In the genomic region with DNA sequence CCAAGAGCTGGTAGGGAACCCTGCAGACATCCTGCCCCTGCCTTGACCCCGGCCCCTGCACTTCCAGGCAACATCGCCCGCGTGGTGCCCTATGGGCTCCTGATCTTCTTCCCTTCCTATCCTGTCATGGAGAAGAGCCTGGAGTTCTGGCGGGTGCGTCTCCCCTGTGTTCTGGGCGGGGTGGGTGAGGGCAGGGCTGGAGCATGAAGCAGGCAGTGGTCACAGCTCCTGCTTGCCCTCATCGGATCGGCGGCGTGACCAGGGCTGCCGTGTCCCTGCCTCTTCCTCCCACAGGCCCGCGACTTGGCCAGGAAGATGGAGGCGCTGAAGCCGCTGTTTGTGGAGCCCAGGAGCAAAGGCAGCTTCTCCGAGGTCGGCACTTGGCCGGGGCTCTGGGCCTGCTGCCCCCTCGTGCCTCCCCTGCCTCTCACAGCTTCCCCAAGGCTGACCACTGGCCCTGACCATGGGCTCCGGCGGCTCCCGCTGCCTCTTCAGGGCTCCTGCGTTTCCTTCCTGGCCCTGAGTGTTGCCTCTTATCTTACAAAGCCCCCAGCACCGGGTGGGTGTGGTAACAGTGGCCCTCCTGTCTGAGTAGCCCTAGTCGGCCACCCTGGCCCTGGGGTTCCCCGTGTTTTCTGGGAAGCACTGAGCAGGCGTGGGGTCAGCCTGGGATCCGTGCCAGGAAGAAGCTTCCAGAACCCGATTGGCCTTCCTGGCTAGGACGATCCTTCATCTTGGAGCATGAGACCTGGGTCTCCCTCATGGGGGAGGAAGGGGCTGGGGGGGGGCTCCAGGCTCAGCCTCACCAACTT, we compare ENCODE assay signal across 14 cellular contexts. TPM values are rescaled to one million over a fixed set of nuclear protein-coding genes. Genes with fewer than 3 reads are reported as not detected.
DNase-seq lines count a peak whose midpoint lies in the region; ATAC-seq, FAIRE-seq and TF ChIP-seq lines count a peak whose summit lies in the region.
"Had no signal": no experiment of that assay in that cellular context is flagged by ENCODE, and none has a peak within 500 bp of the region (broad histone marks: within the 10 kb centered on the region; RNA-seq: fewer than 3 reads in every experiment).

No MANE protein-coding gene starts in this region.

- peaks cover 11 to 16% of the 10 kb centered on the region in 2 donors for H3K36me3 Mint-ChIP-seq in CD14-positive monocyte
- H3K36me3 Mint-ChIP-seq: IgD-negative memory B cell had no signal

- peak overlapping the region; percentile 66 for H3K4ac ChIP-seq in neuronal stem cell (ENCODE audit: low read length)

- H3K27me3 Mint-ChIP-seq in CD14-positive monocyte (ENCODE audit: low read depth in 3 of 3), result peaks cover 0 to 3% (median 0%) of the 10 kb centered on the region in 3 donors
- H3K27me3 Mint-ChIP-seq: activated B cell treated with CpG ODN at 0.5 μM for 24 hours, IgD-negative memory B cell had no signal

- 88% methylated on average over 29 of the region's 31 CpGs for WGBS in K562 (ENCODE audit: insufficient coverage, low coverage, missing lambda C conversion rate)
- WGBS in neuronal stem cell (ENCODE audit: extremely low coverage in 2 of 2, insufficient read length in 2 of 2, insufficient replicate concordance in 1 of 2), 2 donors, result no CpG with 5 or more reads among the region's 31 CpGs

- FAIRE-seq in K562 (lab: Jason Lieb, UNC), result no peak

- H3K36me3 ChIP-seq in K562 (ENCODE audit: control insufficient read depth, insufficient read depth, low read length) (peaks cover 24% of the 10 kb centered on the region; the same call in 2 of the 3 replicates), neuronal stem cell (replicated peaks in 1 of 2; ENCODE audit: control insufficient read depth in 2 of 2, insufficient read depth in 2 of 2, low read length in 2 of 2) (peaks cover 0 to 9% of the 10 kb centered on the region in 2 donors)

- ATAC-seq in K562 (no peak), GM21576 (IDR thresholded peaks at IDR 0.05; ENCODE audit: unreplicated experiment) (no peak), GM18520 (IDR thresholded peaks at IDR 0.05; ENCODE audit: unreplicated experiment) (no peak)
- ATAC-seq: GM23338 had no signal

- H3K27ac ChIP-seq in K562 (ENCODE audit: extremely low read depth, low read depth, low read length) (no peak overlapping the region), neuronal stem cell (replicated peaks; ENCODE audit: low read length) (no peak overlapping the region)

- in situ Hi-C loops in K562 (cut with MboI), result no loop called here

- H2BK5ac ChIP-seq in neuronal stem cell (ENCODE audit: low read length), result no peak overlapping the region

- POLR2A ChIA-PET in K562 (lab: Yijun Ruan, JAX), result interaction anchor here (0.6 to 1.2 kb wide), 2 partner anchors 20 to 458 kb away, joined by 3 read pairs; a partner anchor contains a TSS

- H3K9me3 Mint-ChIP-seq in CD14-positive monocyte, result peaks cover 0 to 2% (median 0%) of the 10 kb centered on the region in 7 donors
- H3K9me3 Mint-ChIP-seq: activated B cell treated with CpG ODN at 0.5 μM for 24 hours, IgD-negative memory B cell had no signal

- H3K79me2 ChIP-seq in K562 (ENCODE audit: control insufficient read depth, insufficient read depth, low read length), result no peaks in the 10 kb centered on the region

- H2BK12ac ChIP-seq in neuronal stem cell (ENCODE audit: low read length), result no peak overlapping the region

- DNase-seq in CD14-positive monocyte (ENCODE audit: low spot score), result no peak
- peak in 1 of 4 experiments; percentile 17 for DNase-seq in K562 (ENCODE audit: extremely low read depth in 1 of 4, low spot score in 3 of 4)
- DNase-seq in neuronal stem cell (ENCODE audit: low spot score), result no peak
- DNase-seq in stimulated activated naive CD4-positive, alpha-beta T cell (lab: John Stamatoyannopoulos, UW), result no peak
- DNase-seq: activated B cell treated with CpG ODN at 0.5 μM for 24 hours; activated T-cell treated with anti-CD3 and anti-CD28 coated beads, Interleukin-2, amount 50 U/mL, for 48 hours; DMS153; NCI-H146; NCI-H748 treated with DMSO at 0.1 percent for 48 hours; retina had no signal

- CTCF ChIA-PET in K562 (lab: Yijun Ruan, JAX; ENCODE audit: low intra/inter-chr PET ratio), result no interaction called here

- H4K8ac ChIP-seq in neuronal stem cell (ENCODE audit: low read depth, low read length), result no peak overlapping the region

- BruUV-seq in K562 (replicated peaks; lab: Mats Ljungman, UMichigan), result no TSS peak

- H3K9ac ChIP-seq in K562 (ENCODE audit: insufficient read depth in 1 of 2, low read depth in 2 of 2, low read length in 2 of 2) (peak overlapping the region in 1 of 2 experiments; percentile 68; a peak in 2 of 4 replicates), neuronal stem cell (ENCODE audit: low read depth, low read length, poor library complexity) (no peak overlapping the region)

- H3K9me1 ChIP-seq in K562 (ENCODE audit: control insufficient read depth, insufficient read depth, low read length), result no peaks in the 10 kb centered on the region

- H2AK5ac ChIP-seq in neuronal stem cell (ENCODE audit: low read depth, low read length), result no peak overlapping the region

- peak overlapping the region; percentile 64 for H3K18ac ChIP-seq in neuronal stem cell (ENCODE audit: low read length)

- TF ChIP-seq RAD21 in K562 (CRISPR knock-in tag; conservative IDR thresholded peaks at IDR 0.05 in 1 of 2, IDR thresholded peaks at IDR 0.05 in 1 of 2), result no peak

- H3K4me1 ChIP-seq in K562 (replicated peaks in 1 of 2; ENCODE audit: control insufficient read depth in 2 of 2, insufficient read depth in 2 of 2, low read length in 2 of 2) (peaks cover 9 to 67% of the 10 kb centered on the region in 2 experiments), neuronal stem cell (ENCODE audit: control insufficient read depth in 2 of 2, insufficient read depth in 1 of 2, low read depth in 1 of 2, low read length in 2 of 2) (peaks cover 12 to 17% of the 10 kb centered on the region in 2 donors)

- peaks cover 2% of the 10 kb centered on the region for H3K79me1 ChIP-seq in neuronal stem cell (ENCODE audit: low read depth, low read length)

- no peaks in the 10 kb centered on the region for H3K9me3 ChIP-seq in K562 (replicated peaks; ENCODE audit: control insufficient read depth, insufficient read depth, low read depth, low read length)
- peaks cover 0 to 1% of the 10 kb centered on the region in 2 donors for H3K9me3 ChIP-seq in neuronal stem cell (replicated peaks in 1 of 2; ENCODE audit: control insufficient read depth in 2 of 2, insufficient read depth in 1 of 2, low read depth in 1 of 2, low read length in 2 of 2)

- no peak overlapping the region for H2BK15ac ChIP-seq in neuronal stem cell (ENCODE audit: low read length)

- no peak overlapping the region for H3K4me3 Mint-ChIP-seq in CD14-positive monocyte
- H3K4me3 Mint-ChIP-seq: activated B cell treated with CpG ODN at 0.5 μM for 24 hours, GM23338, IgD-negative memory B cell had no signal

- H2AFZ ChIP-seq in K562 (ENCODE audit: low read depth, low read length), result no peak overlapping the region
- no peak overlapping the region for H2AFZ ChIP-seq in neuronal stem cell (ENCODE audit: low read length)
- H2AFZ ChIP-seq: GM23338 had no signal

- H3K4me3 ChIP-seq in K562, result no peak overlapping the region
- no peak overlapping the region for H3K4me3 ChIP-seq in neuronal stem cell (ENCODE audit: low read length in 2 of 2)
- H3K4me3 ChIP-seq: GM23338 had no signal

- peaks cover 35% of the 10 kb centered on the region for H3K4me1 Mint-ChIP-seq in CD14-positive monocyte
- H3K4me1 Mint-ChIP-seq: GM23338 had no signal

- H2BK120ac ChIP-seq in neuronal stem cell (ENCODE audit: low read depth, low read length), result no peak overlapping the region

- H4K20me1 ChIP-seq in K562 (replicated peaks; ENCODE audit: control insufficient read depth, insufficient read depth, low read length), result no peaks in the 10 kb centered on the region

- peak overlapping the region; percentile 80 for H3K23ac ChIP-seq in neuronal stem cell (ENCODE audit: low read depth, low read length, poor library complexity)

- TF ChIP-seq EP300 in K562 (IDR thresholded peaks at IDR 0.05; ENCODE audit: low read length), result no peak

- no peak overlapping the region for H4K91ac ChIP-seq in neuronal stem cell (ENCODE audit: low read depth, low read length, poor library complexity)

- H3K27me3 ChIP-seq in K562 (ENCODE audit: control insufficient read depth in 2 of 2, insufficient read depth in 2 of 2, low read length in 2 of 2), result no peaks in the 10 kb centered on the region
- H3K27me3 ChIP-seq in neuronal stem cell (ENCODE audit: control insufficient read depth in 3 of 3, insufficient read depth in 3 of 3, low read depth in 1 of 3, low read length in 3 of 3), result no peaks in the 10 kb centered on the region

- intact Hi-C loops in CD14-positive monocyte (cut with micrococcal nuclease) (no loop called here), K562 (cut with micrococcal nuclease) (no loop called here)

- TF ChIP-seq CTCF in CD14-positive monocyte (IDR thresholded peaks at IDR 0.05) (no peak), K562 (IDR thresholded peaks at IDR 0.05 in 2 of 3, conservative IDR thresholded peaks at IDR 0.05 in 1 of 3; ENCODE audit: insufficient read depth in 2 of 3, low read depth in 1 of 3, low read length in 3 of 3) (no peak)

- no peak for TF ChIP-seq POLR2A in K562 (conservative IDR thresholded peaks at IDR 0.05)

- H3K4me2 ChIP-seq in K562 (ENCODE audit: insufficient read depth, low read length), result no peak overlapping the region
- H3K4me2 ChIP-seq in neuronal stem cell (ENCODE audit: insufficient read depth, low read length, poor library complexity, severe bottlenecking), result no peak overlapping the region
- H3K4me2 ChIP-seq: GM23338 had no signal

- peak overlapping the region in 5 of 7 donors; percentile 14 to 95 (median 93) for H3K27ac Mint-ChIP-seq in CD14-positive monocyte
- H3K27ac Mint-ChIP-seq: activated B cell treated with CpG ODN at 0.5 μM for 24 hours, GM23338, IgD-negative memory B cell had no signal

- H3K14ac ChIP-seq in neuronal stem cell (ENCODE audit: low read length), result peak overlapping the region; percentile 21

RNA-seq across cellular contexts. Expression of a gene that starts 8.0 kb away (rescaled TPM):
- not detected for polyA plus RNA-seq in CD14-positive monocyte
- not detected in 2 replicates for total RNA-seq in K562 (2011; cell fraction: chromatin; rRNA removed; ENCODE audit: low replicate concordance)
- 4.9 and 6.3 TPM in 2 replicates for total RNA-seq in K562 (2011; cell fraction: nucleolus; rRNA removed)
- not detected in 2 replicates for total RNA-seq in K562 (2011; cell fraction: nucleoplasm; rRNA removed)
- total RNA-seq in K562 (2014; rRNA removed), result 0.32 and 3.8 TPM in 2 replicates
- total RNA-seq in K562 (2014; rRNA removed; fragmentation: Illumina TruSeq; extraction: Trizol), result not detected in 2 replicates
- 0.19 TPM in 1 of 2 replicates, not detected in the other for total RNA-seq in K562 (2015; rRNA removed; fragmentation: Illumina TruSeq; extraction: Trizol)
- not detected in 2 replicates for total RNA-seq in K562 (2021)
- 0.10 and 0.37 TPM in 2 replicates for polyA plus RNA-seq in K562 (2011; rRNA removed)
- polyA plus RNA-seq in K562 (2011; cell fraction: cytosol; rRNA removed), result 1.1 and 5.8 TPM in 2 replicates
- polyA plus RNA-seq in K562 (2011; cell fraction: nucleus; rRNA removed), result 1.4 and 13.8 TPM in 2 replicates
- 0.87 and 1.3 TPM in 2 replicates for polyA plus RNA-seq in K562 (2012)
- polyA plus RNA-seq in K562 (2014; fragmentation: Illumina TruSeq; extraction: Trizol), result not detected in 2 replicates
- polyA plus RNA-seq in K562 (2014; fragmentation: Nextera tagmentation; extraction: Ambion mirVana), result not detected
- 3.2 and 3.5 TPM in 2 replicates for polyA plus RNA-seq in K562 (2014; rRNA removed)
- not detected in 2 replicates for polyA minus RNA-seq in K562 (2011; rRNA and poly(A)+ RNA removed)
- not detected in 2 replicates for polyA minus RNA-seq in K562 (2011; cell fraction: cytosol; rRNA and poly(A)+ RNA removed)
- 1.2 TPM in 1 of 2 replicates, not detected in the other for polyA minus RNA-seq in K562 (2011; cell fraction: nucleus; rRNA and poly(A)+ RNA removed)
- 0.70 TPM for polyA plus RNA-seq in neuronal stem cell (2013, experiment 1 of 2)
- 0.90 TPM for polyA plus RNA-seq in neuronal stem cell (2013, experiment 2 of 2)
- total RNA-seq: activated B cell treated with CpG ODN at 0.5 μM for 24 hours had no signal
- polyA plus RNA-seq: GM23338, IgD-negative memory B cell had no signal

RNA-seq across cellular contexts. Expression of a gene that starts 19.3 kb away (rescaled TPM):
- polyA plus RNA-seq in CD14-positive monocyte, result 10 to 100 TPM; 18.2 to 20.7 TPM
- 98.6 and 222 TPM in 2 replicates for total RNA-seq in K562 (2011; cell fraction: chromatin; rRNA removed; ENCODE audit: low replicate concordance)
- 116 and 124 TPM in 2 replicates for total RNA-seq in K562 (2011; cell fraction: nucleolus; rRNA removed)
- 75.6 and 81.5 TPM in 2 replicates for total RNA-seq in K562 (2011; cell fraction: nucleoplasm; rRNA removed)
- total RNA-seq in K562 (2014; rRNA removed), result 64.3 and 74.1 TPM in 2 replicates
- total RNA-seq in K562 (2014; rRNA removed; fragmentation: Illumina TruSeq; extraction: Trizol), result 16.1 and 19.1 TPM in 2 replicates
- 37.3 and 37.7 TPM in 2 replicates for total RNA-seq in K562 (2015; rRNA removed; fragmentation: Illumina TruSeq; extraction: Trizol)
- total RNA-seq in K562 (2021), result 64.0 and 78.9 TPM in 2 replicates
- 37.5 and 39.5 TPM in 2 replicates for polyA plus RNA-seq in K562 (2011; rRNA removed)
- polyA plus RNA-seq in K562 (2011; cell fraction: cytosol; rRNA removed), result 52.0 and 57.8 TPM in 2 replicates
- 132 and 147 TPM in 2 replicates for polyA plus RNA-seq in K562 (2011; cell fraction: nucleus; rRNA removed)
- polyA plus RNA-seq in K562 (2012), result 44.1 and 48.2 TPM in 2 replicates
- 20.0 and 36.3 TPM in 2 replicates for polyA plus RNA-seq in K562 (2014; fragmentation: Illumina TruSeq; extraction: Trizol)
- 1 to 10 TPM; 2.2 to 6.0 TPM for polyA plus RNA-seq in K562 (2014; fragmentation: Nextera tagmentation; extraction: Ambion mirVana)
- 66.9 and 70.5 TPM in 2 replicates for polyA plus RNA-seq in K562 (2014; rRNA removed)
- 18.4 and 33.9 TPM in 2 replicates for polyA minus RNA-seq in K562 (2011; rRNA and poly(A)+ RNA removed)
- polyA minus RNA-seq in K562 (2011; cell fraction: cytosol; rRNA and poly(A)+ RNA removed), result 14.4 and 22.2 TPM in 2 replicates
- polyA minus RNA-seq in K562 (2011; cell fraction: nucleus; rRNA and poly(A)+ RNA removed), result 46.2 and 62.4 TPM in 2 replicates
- 8.8 TPM for polyA plus RNA-seq in neuronal stem cell (2013, experiment 1 of 2)
- 8.0 TPM for polyA plus RNA-seq in neuronal stem cell (2013, experiment 2 of 2)

RNA-seq across cellular contexts. Expression of a gene that starts 19.4 kb away (rescaled TPM):
- 10 to 100 TPM; 24.2 to 28.3 TPM for polyA plus RNA-seq in CD14-positive monocyte
- total RNA-seq in K562 (2011; cell fraction: chromatin; rRNA removed; ENCODE audit: low replicate concordance), result 20.3 and 73.7 TPM in 2 replicates
- 43.4 and 48.4 TPM in 2 replicates for total RNA-seq in K562 (2011; cell fraction: nucleolus; rRNA removed)
- 35.6 and 47.3 TPM in 2 replicates for total RNA-seq in K562 (2011; cell fraction: nucleoplasm; rRNA removed)
- total RNA-seq in K562 (2014; rRNA removed), result 19.4 and 26.6 TPM in 2 replicates
- total RNA-seq in K562 (2014; rRNA removed; fragmentation: Illumina TruSeq; extraction: Trizol), result 2.2 and 2.4 TPM in 2 replicates
- total RNA-seq in K562 (2015; rRNA removed; fragmentation: Illumina TruSeq; extraction: Trizol), result 7.9 and 8.4 TPM in 2 replicates
- total RNA-seq in K562 (2021), result 22.5 and 25.4 TPM in 2 replicates
- polyA plus RNA-seq in K562 (2011; rRNA removed), result 7.4 and 10.7 TPM in 2 replicates
- polyA plus RNA-seq in K562 (2011; cell fraction: cytosol; rRNA removed), result 6.2 and 15.4 TPM in 2 replicates
- polyA plus RNA-seq in K562 (2011; cell fraction: nucleus; rRNA removed), result 40.8 and 67.3 TPM in 2 replicates
- polyA plus RNA-seq in K562 (2012), result 14.8 and 18.0 TPM in 2 replicates
- polyA plus RNA-seq in K562 (2014; fragmentation: Illumina TruSeq; extraction: Trizol), result 5.6 and 10.9 TPM in 2 replicates
- polyA plus RNA-seq in K562 (2014; fragmentation: Nextera tagmentation; extraction: Ambion mirVana), result under 1 TPM; 0.14 to 0.21 TPM
- 24.1 and 27.7 TPM in 2 replicates for polyA plus RNA-seq in K562 (2014; rRNA removed)
- 2.7 and 4.6 TPM in 2 replicates for polyA minus RNA-seq in K562 (2011; rRNA and poly(A)+ RNA removed)
- polyA minus RNA-seq in K562 (2011; cell fraction: cytosol; rRNA and poly(A)+ RNA removed), result 11.6 and 12.8 TPM in 2 replicates
- 9.8 and 11.2 TPM in 2 replicates for polyA minus RNA-seq in K562 (2011; cell fraction: nucleus; rRNA and poly(A)+ RNA removed)
- polyA plus RNA-seq in neuronal stem cell (2013, experiment 1 of 2), result 11.0 TPM
- 11.0 TPM for polyA plus RNA-seq in neuronal stem cell (2013, experiment 2 of 2)

RNA-seq across cellular contexts. Expression of a gene that starts 30.3 kb away (rescaled TPM):
- polyA plus RNA-seq in CD14-positive monocyte (1 to 10 TPM; 1.0 to 4.8 TPM), K562 (2011; rRNA removed) (25.2 and 34.3 TPM in 2 replicates), K562 (2014; fragmentation: Illumina TruSeq; extraction: Trizol) (17.9 and 20.1 TPM in 2 replicates), K562 (2014; fragmentation: Nextera tagmentation; extraction: Ambion mirVana) (under 1 TPM; 0.36 to 0.45 TPM), K562 (2014; rRNA removed) (31.8 and 35.7 TPM in 2 replicates)
- 274 and 684 TPM in 2 replicates for total RNA-seq in K562 (2011; cell fraction: chromatin; rRNA removed; ENCODE audit: low replicate concordance)
- total RNA-seq in K562 (2011; cell fraction: nucleolus; rRNA removed), result 188 TPM in 2 replicates
- 175 and 176 TPM in 2 replicates for total RNA-seq in K562 (2011; cell fraction: nucleoplasm; rRNA removed)
- total RNA-seq in K562 (2014; rRNA removed) (27.7 and 32.0 TPM in 2 replicates), K562 (2014; rRNA removed; fragmentation: Illumina TruSeq; extraction: Trizol) (11.3 and 12.0 TPM in 2 replicates), K562 (2015; rRNA removed; fragmentation: Illumina TruSeq; extraction: Trizol) (14.0 and 15.4 TPM in 2 replicates), K562 (2021) (53.1 and 61.0 TPM in 2 replicates)
- polyA plus RNA-seq in K562 (2011; cell fraction: cytosol; rRNA removed), result 10.0 and 23.6 TPM in 2 replicates
- polyA plus RNA-seq in K562 (2011; cell fraction: nucleus; rRNA removed), result 238 and 368 TPM in 2 replicates
- 10.8 and 25.1 TPM in 2 replicates for polyA plus RNA-seq in K562 (2012)
- polyA minus RNA-seq in K562 (2011; rRNA and poly(A)+ RNA removed), result 48.3 and 49.0 TPM in 2 replicates
- polyA minus RNA-seq in K562 (2011; cell fraction: cytosol; rRNA and poly(A)+ RNA removed), result 14.8 and 14.9 TPM in 2 replicates
- polyA minus RNA-seq in K562 (2011; cell fraction: nucleus; rRNA and poly(A)+ RNA removed), result 63.7 and 84.3 TPM in 2 replicates
- 5.1 TPM for polyA plus RNA-seq in neuronal stem cell (2013, experiment 1 of 2)
- 5.1 TPM for polyA plus RNA-seq in neuronal stem cell (2013, experiment 2 of 2)

RNA-seq across cellular contexts. Expression of a gene that starts 35.2 kb away (rescaled TPM):
- polyA plus RNA-seq in CD14-positive monocyte, result under 1 TPM; 0.10 to 0.15 TPM
- 14.9 and 42.3 TPM in 2 replicates for total RNA-seq in K562 (2011; cell fraction: chromatin; rRNA removed; ENCODE audit: low replicate concordance)
- 45.7 and 51.0 TPM in 2 replicates for total RNA-seq in K562 (2011; cell fraction: nucleolus; rRNA removed)
- 22.8 and 23.8 TPM in 2 replicates for total RNA-seq in K562 (2011; cell fraction: nucleoplasm; rRNA removed)
- total RNA-seq in K562 (2014; rRNA removed), result 65.6 and 79.2 TPM in 2 replicates
- 6.8 and 8.8 TPM in 2 replicates for total RNA-seq in K562 (2014; rRNA removed; fragmentation: Illumina TruSeq; extraction: Trizol)
- 29.4 and 29.9 TPM in 2 replicates for total RNA-seq in K562 (2015; rRNA removed; fragmentation: Illumina TruSeq; extraction: Trizol)
- total RNA-seq in K562 (2021), result 50.2 and 52.4 TPM in 2 replicates
- polyA plus RNA-seq in K562 (2011; rRNA removed), result 30.9 and 37.6 TPM in 2 replicates
- polyA plus RNA-seq in K562 (2011; cell fraction: cytosol; rRNA removed), result 51.3 and 126 TPM in 2 replicates
- polyA plus RNA-seq in K562 (2011; cell fraction: nucleus; rRNA removed), result 98.8 and 152 TPM in 2 replicates
- polyA plus RNA-seq in K562 (2012), result 20.9 and 32.0 TPM in 2 replicates
- polyA plus RNA-seq in K562 (2014; fragmentation: Illumina TruSeq; extraction: Trizol), result 20.3 and 36.0 TPM in 2 replicates
- under 1 TPM; 0.70 to 0.85 TPM for polyA plus RNA-seq in K562 (2014; fragmentation: Nextera tagmentation; extraction: Ambion mirVana)
- polyA plus RNA-seq in K562 (2014; rRNA removed), result 58.0 and 60.2 TPM in 2 replicates
- 4.9 and 7.8 TPM in 2 replicates for polyA minus RNA-seq in K562 (2011; rRNA and poly(A)+ RNA removed)
- 17.1 and 19.4 TPM in 2 replicates for polyA minus RNA-seq in K562 (2011; cell fraction: cytosol; rRNA and poly(A)+ RNA removed)
- polyA minus RNA-seq in K562 (2011; cell fraction: nucleus; rRNA and poly(A)+ RNA removed), result 7.1 and 9.2 TPM in 2 replicates
- polyA plus RNA-seq in neuronal stem cell (2013, experiment 1 of 2), result 4.5 TPM
- 4.6 TPM for polyA plus RNA-seq in neuronal stem cell (2013, experiment 2 of 2)
